ENCODE assay signal across 1 cellular context in genomic region chr17:38749222-38750043, GRCh38.
A peak's percentile ranks its signal among the peaks of the same experiment; 100 is the strongest.
TF ChIP-seq lines count a peak whose summit lies in the region.

No MANE protein-coding gene starts in this region.

TF ChIP-seq in HepG2, 621 proteins besides CTCF, POLR2A, EP300 and RAD21 (continued from another document and continues in another):
- TF ChIP-seq ZNF800 (CRISPR knock-in tag; IDR thresholded peaks at IDR 0.05), result peak; percentile 99
- TF ChIP-seq ZNF362 (CRISPR knock-in tag; IDR thresholded peaks at IDR 0.05; ENCODE audit: borderline replicate concordance), result no peak
- TF ChIP-seq ZBTB44 (CRISPR knock-in tag; IDR thresholded peaks at IDR 0.05), result no peak
- TF ChIP-seq ZNF224 (CRISPR knock-in tag; IDR thresholded peaks at IDR 0.05), result peak; percentile 71; the same call in 1 of the 2 replicates
- TF ChIP-seq ZSCAN5A (CRISPR knock-in tag; IDR thresholded peaks at IDR 0.05; ENCODE audit: borderline replicate concordance), result peak; percentile 52; the same call in 1 of the 2 replicates
- peak; percentile 87; the same call in 1 of the 2 replicates for TF ChIP-seq ZNF792 (CRISPR knock-in tag; IDR thresholded peaks at IDR 0.05)
- 0 out of 4 replicates have a peak, but pooled peaks of 1 of the 2 experiments have one; percentile 40 for TF ChIP-seq REST (IDR thresholded peaks at IDR 0.05; ENCODE audit: borderline replicate concordance in 1 of 2, low read depth in 1 of 2, low read length in 2 of 2)
- no peak; the same call in 1 of the 2 replicates for TF ChIP-seq MIXL1 (CRISPR knock-in tag; IDR thresholded peaks at IDR 0.05)
- peak; percentile 67 for TF ChIP-seq ZNF441 (CRISPR knock-in tag; IDR thresholded peaks at IDR 0.05; ENCODE audit: borderline replicate concordance)
- TF ChIP-seq HOMEZ (CRISPR knock-in tag; IDR thresholded peaks at IDR 0.05; ENCODE audit: low read depth), result peak; percentile 72; the same call in 1 of the 2 replicates
- no peak for TF ChIP-seq ATRX (CRISPR knock-in tag; IDR thresholded peaks at IDR 0.05; ENCODE audit: borderline replicate concordance)
- no peak for TF ChIP-seq ZNF577 (CRISPR knock-in tag; IDR thresholded peaks at IDR 0.05; ENCODE audit: borderline replicate concordance, low read depth)
- peak; percentile 83 for TF ChIP-seq NRL (CRISPR knock-in tag; IDR thresholded peaks at IDR 0.05; ENCODE audit: borderline replicate concordance)
- peak; percentile 46; the same call in 1 of the 2 replicates for TF ChIP-seq ZNF724P (CRISPR knock-in tag; IDR thresholded peaks at IDR 0.05; ENCODE audit: borderline replicate concordance)
- TF ChIP-seq ZNF598 (CRISPR knock-in tag; IDR thresholded peaks at IDR 0.05; ENCODE audit: borderline replicate concordance), result no peak; the same call in 1 of the 2 replicates
- no peak; the same call in 1 of the 2 replicates for TF ChIP-seq TBP (CRISPR knock-in tag; IDR thresholded peaks at IDR 0.05)
- TF ChIP-seq SALL2 (CRISPR knock-in tag; IDR thresholded peaks at IDR 0.05), result peak; percentile 88; the same call in 1 of the 2 replicates
- peak; percentile 56 for TF ChIP-seq SALL1 (CRISPR knock-in tag; IDR thresholded peaks at IDR 0.05)
- peak; percentile 34 for TF ChIP-seq ZNF317 (CRISPR knock-in tag; IDR thresholded peaks at IDR 0.05)
- peak; percentile 57 for TF ChIP-seq ZHX2 (IDR thresholded peaks at IDR 0.05; ENCODE audit: low read depth)
- TF ChIP-seq ZHX2 (CRISPR knock-in tag; IDR thresholded peaks at IDR 0.05; ENCODE audit: borderline replicate concordance), result no peak
- TF ChIP-seq GATAD2A (CRISPR knock-in tag; IDR thresholded peaks at IDR 0.05), result peak; percentile 36; the same call in 1 of the 2 replicates
- no peak; the same call in 1 of the 2 replicates for TF ChIP-seq ADNP (CRISPR knock-in tag; IDR thresholded peaks at IDR 0.05)
- TF ChIP-seq HMGXB4 (CRISPR knock-in tag; IDR thresholded peaks at IDR 0.05; ENCODE audit: borderline replicate concordance in 1 of 2, low read depth in 1 of 2), result peak; percentile 81 to 95; a peak in 3 of 4 replicates
- peak; percentile 77 for TF ChIP-seq SPEN (CRISPR knock-in tag; IDR thresholded peaks at IDR 0.05; ENCODE audit: low read depth)
- TF ChIP-seq ZNF780A (CRISPR knock-in tag; IDR thresholded peaks at IDR 0.05), result 0 out of 2 replicates have a peak, but pooled peaks have one; percentile 38
- TF ChIP-seq ZNF30 (CRISPR knock-in tag; IDR thresholded peaks at IDR 0.05), result no peak
- no peak for TF ChIP-seq SOX13 (IDR thresholded peaks at IDR 0.05)
- peak in 1 of 2 experiments; percentile 51; a peak in 2 of 4 replicates for TF ChIP-seq SOX13 (CRISPR knock-in tag; conservative IDR thresholded peaks at IDR 0.05 in 1 of 2, IDR thresholded peaks at IDR 0.05 in 1 of 2)
- TF ChIP-seq GPBP1L1 (CRISPR knock-in tag; IDR thresholded peaks at IDR 0.05), result no peak
- TF ChIP-seq E2F1 (CRISPR knock-in tag; IDR thresholded peaks at IDR 0.05), result peak; percentile 74; the same call in 1 of the 2 replicates
- no peak for TF ChIP-seq ZBTB21 (CRISPR knock-in tag; IDR thresholded peaks at IDR 0.05)
- no peak for TF ChIP-seq RFX5 (IDR thresholded peaks at IDR 0.05; ENCODE audit: low read depth, low read length)
- peak; percentile 82 for TF ChIP-seq ZNF766 (CRISPR knock-in tag; IDR thresholded peaks at IDR 0.05; ENCODE audit: borderline replicate concordance)
